In the genomic region with DNA sequence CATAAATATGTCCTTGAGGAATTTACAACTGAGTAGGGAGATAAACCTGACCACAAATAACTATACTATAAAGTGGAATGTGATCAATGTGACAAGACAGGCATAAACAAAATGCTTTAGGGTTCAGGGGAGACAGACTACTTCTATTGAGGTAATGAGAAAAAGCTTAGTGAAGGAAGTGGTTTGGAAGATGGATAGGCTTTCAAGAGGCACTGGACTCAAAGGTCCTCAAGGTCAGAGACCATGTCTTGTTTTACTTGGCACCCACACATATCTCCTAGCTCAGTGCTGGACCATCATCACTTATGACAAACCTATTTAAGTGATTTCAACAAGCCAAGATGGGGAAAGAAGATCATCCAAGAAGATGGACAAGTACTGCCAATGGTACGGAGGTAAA, we compare ENCODE assay signal across 16 cellular contexts.
"Had no signal": no experiment of that assay in that cellular context is flagged by ENCODE, and none has a peak within 500 bp of the region (broad histone marks: within the 10 kb centered on the region; RNA-seq: fewer than 3 reads in every experiment).

No MANE protein-coding gene starts in this region.

- H3K4me3 ChIP-seq: colonic mucosa, psoas muscle, sigmoid colon had no signal

- H3K9me3 ChIP-seq: colonic mucosa, psoas muscle, sigmoid colon had no signal

- DNase-seq: activated CD4-positive, alpha-beta memory T cell treated with anti-CD3 and anti-CD28 coated beads, Interleukin-2, amount 10 ng/mL, durations not matched to agents 7 days and 5 days; activated CD4-positive, alpha-beta T cell treated with anti-CD3 and anti-CD28 coated beads for 36 hours; activated gamma-delta T cell treated with Interleukin-2 at 50 U/mL for 16 hours; activated naive CD8-positive, alpha-beta T cell treated with anti-CD3 and anti-CD28 coated beads, Interleukin-2, amount 10 ng/mL, durations not matched to agents 7 days and 5 days; activated T-cell treated with anti-CD3 and anti-CD28 coated beads, Interleukin-2, amount 50 U/mL, for 72 hours; colonic mucosa; effector CD4-positive, alpha-beta T cell; psoas muscle; sigmoid colon; stimulated activated CD4-positive, alpha-beta T cell treated with anti-CD3 and anti-CD28 coated beads, Interleukin-2, amount 100 ng/mL, for 48 hours; stimulated activated naive CD4-positive, alpha-beta T cell treated with Interleukin-2 at 50 U/mL for 16 hours; trophoblast cell; WERI-Rb-1 had no signal

- H3K9me3 Mint-ChIP-seq: activated naive CD8-positive, alpha-beta T cell treated with anti-CD3 and anti-CD28 coated beads, Interleukin-2, amount 10 ng/mL, durations not matched to agents 7 days and 5 days; memory B cell; nephron had no signal

- H3K4me3 Mint-ChIP-seq: activated CD4-positive, alpha-beta memory T cell treated with anti-CD3 and anti-CD28 coated beads, Interleukin-2, amount 10 ng/mL, durations not matched to agents 7 days and 5 days; activated CD4-positive, alpha-beta T cell treated with anti-CD3 and anti-CD28 coated beads for 36 hours; activated naive CD8-positive, alpha-beta T cell treated with anti-CD3 and anti-CD28 coated beads, Interleukin-2, amount 10 ng/mL, durations not matched to agents 7 days and 5 days; activated T-cell treated with anti-CD3 and anti-CD28 coated beads, Interleukin-2, amount 50 U/mL, for 72 hours; memory B cell; nephron had no signal

- H3K36me3 ChIP-seq: colonic mucosa, sigmoid colon, WERI-Rb-1 had no signal

- H3K27ac ChIP-seq: colonic mucosa, psoas muscle, sigmoid colon, WERI-Rb-1 had no signal

- H3K27me3 Mint-ChIP-seq: activated CD4-positive, alpha-beta memory T cell treated with anti-CD3 and anti-CD28 coated beads, Interleukin-2, amount 10 ng/mL, durations not matched to agents 7 days and 5 days; activated CD4-positive, alpha-beta T cell treated with anti-CD3 and anti-CD28 coated beads for 36 hours; memory B cell had no signal

- H3K27me3 ChIP-seq: colonic mucosa, sigmoid colon had no signal

- H3K36me3 Mint-ChIP-seq: activated naive CD8-positive, alpha-beta T cell treated with anti-CD3 and anti-CD28 coated beads, Interleukin-2, amount 10 ng/mL, durations not matched to agents 7 days and 5 days; memory B cell had no signal

- H3K27ac Mint-ChIP-seq: activated CD4-positive, alpha-beta memory T cell treated with anti-CD3 and anti-CD28 coated beads, Interleukin-2, amount 10 ng/mL, durations not matched to agents 7 days and 5 days; activated CD4-positive, alpha-beta T cell treated with anti-CD3 and anti-CD28 coated beads for 36 hours; activated naive CD8-positive, alpha-beta T cell treated with anti-CD3 and anti-CD28 coated beads, Interleukin-2, amount 10 ng/mL, durations not matched to agents 7 days and 5 days; activated T-cell treated with anti-CD3 and anti-CD28 coated beads, Interleukin-2, amount 50 U/mL, for 72 hours; memory B cell had no signal

- ATAC-seq: activated CD4-positive, alpha-beta T cell treated with anti-CD3 and anti-CD28 coated beads for 36 hours; activated T-cell treated with anti-CD3 and anti-CD28 coated beads, Interleukin-2, amount 50 U/mL, for 72 hours; left lobe of liver; psoas muscle had no signal

- H3K4me1 ChIP-seq: colonic mucosa, psoas muscle had no signal

- H3K4me1 Mint-ChIP-seq: activated CD4-positive, alpha-beta memory T cell treated with anti-CD3 and anti-CD28 coated beads, Interleukin-2, amount 10 ng/mL, durations not matched to agents 7 days and 5 days; activated CD4-positive, alpha-beta T cell treated with anti-CD3 and anti-CD28 coated beads for 36 hours; activated naive CD8-positive, alpha-beta T cell treated with anti-CD3 and anti-CD28 coated beads, Interleukin-2, amount 10 ng/mL, durations not matched to agents 7 days and 5 days; memory B cell had no signal
